Comparison of ENCODE assay signal across 21 cellular contexts in the genomic region with DNA sequence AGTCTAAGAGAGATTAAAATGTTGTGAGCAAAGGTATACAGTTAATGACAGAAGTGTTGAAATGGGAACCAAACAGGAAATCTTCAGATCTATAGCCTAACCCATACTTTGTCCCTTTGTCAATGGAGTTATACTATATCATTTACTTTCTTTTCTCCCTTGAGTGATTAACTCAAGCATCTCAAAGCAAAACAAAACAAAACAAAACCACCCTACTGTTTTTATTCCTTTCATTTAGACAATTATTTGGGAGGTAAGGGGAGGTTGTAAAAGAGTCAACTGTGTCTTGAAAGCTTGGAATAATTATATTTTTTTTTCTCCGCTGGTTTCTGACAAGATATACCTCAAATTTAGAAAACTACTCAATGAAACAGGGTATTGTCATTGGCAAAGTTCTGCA.
"Had no signal": no experiment of that assay in that cellular context is flagged by ENCODE, and none has a peak within 500 bp of the region (broad histone marks: within the 10 kb centered on the region; RNA-seq: fewer than 3 reads in every experiment).

No MANE protein-coding gene starts in this region.

- H3K9me3 Mint-ChIP-seq: neural crest cell had no signal

- H3K4me1 Mint-ChIP-seq: memory B cell; natural killer cell; stimulated activated naive CD8-positive, alpha-beta T cell treated with anti-CD3 and anti-CD28 coated beads, Interleukin-15, amount 100 ng/mL, for 72 hours had no signal

- H3K27me3 ChIP-seq: heart right ventricle, right atrium auricular region, sigmoid colon, transverse colon had no signal

- H3K36me3 Mint-ChIP-seq: memory B cell, natural killer cell had no signal

- H3K27ac Mint-ChIP-seq: memory B cell; natural killer cell; stimulated activated naive B cell treated with anti-CD40 and anti-IgM and Interleukin-4, amounts not matched to agents 10 μg/mL and 1 μg/mL and 100 μg/mL, for 72 hours; stimulated activated naive CD8-positive, alpha-beta T cell treated with anti-CD3 and anti-CD28 coated beads, Interleukin-15, amount 100 ng/mL, for 72 hours had no signal

- H3K4me1 ChIP-seq: lower lobe of right lung, right atrium auricular region, sigmoid colon had no signal

- H3K4me3 Mint-ChIP-seq: memory B cell; mesothelial cell of epicardium; natural killer cell; neural crest cell; stimulated activated naive B cell treated with anti-CD40 and anti-IgM and Interleukin-4, amounts not matched to agents 10 μg/mL and 1 μg/mL and 100 μg/mL, for 72 hours; stimulated activated naive CD8-positive, alpha-beta T cell treated with anti-CD3 and anti-CD28 coated beads, Interleukin-15, amount 100 ng/mL, for 72 hours had no signal

- H3K4me3 ChIP-seq: coronary artery, dorsolateral prefrontal cortex, heart right ventricle, left ventricle myocardium inferior, lower lobe of right lung, right atrium auricular region, sigmoid colon, skin epidermis, thoracic aorta, transverse colon had no signal

- H3K27ac ChIP-seq: coronary artery, dorsolateral prefrontal cortex, heart right ventricle, left ventricle myocardium inferior, lower lobe of right lung, right atrium auricular region, sigmoid colon, skin epidermis, thoracic aorta, transverse colon had no signal

- H3K36me3 ChIP-seq: heart right ventricle, left ventricle myocardium inferior, lower lobe of right lung, right atrium auricular region, sigmoid colon, thoracic aorta, transverse colon had no signal

- DNase-seq: dorsolateral prefrontal cortex; effector CD8-positive, alpha-beta T cell; heart right ventricle; islet precursor cell; left ventricle myocardium inferior; lower lobe of right lung; natural killer cell; sigmoid colon; stimulated activated CD4-positive, alpha-beta T cell treated with anti-CD3 and anti-CD28 coated beads, Interleukin-2, amount 100 ng/mL, for 24 hours; stimulated activated CD4-positive, alpha-beta T cell treated with anti-CD3 and anti-CD28 coated beads, Interleukin-4, amount 100 ng/mL, for 4 hours; stimulated activated naive B cell treated with anti-CD40 and anti-IgM and Interleukin-4, amounts not matched to agents 10 μg/mL and 1 μg/mL and 100 μg/mL, for 72 hours; stimulated activated naive CD8-positive, alpha-beta T cell treated with anti-CD3 and anti-CD28 coated beads, Interleukin-15, amount 100 ng/mL, for 72 hours; substantia nigra; transverse colon had no signal
